In genomic region chr11:114159802-114160588, GRCh38 we compare ENCODE assay signal across 8 cellular contexts.
DNase-seq lines count a peak whose midpoint lies in the region; ATAC-seq and TF ChIP-seq lines count a peak whose summit lies in the region.

No MANE protein-coding gene starts in this region.

- H3K4me1 ChIP-seq in OCI-LY3 (ENCODE audit: low read length) (peaks cover 15% of the 10 kb centered on the region), muscle layer of duodenum (ENCODE audit: control insufficient read depth in 1 of 2, insufficient read depth in 2 of 2, low read length in 2 of 2) (peaks cover 53 to 55% of the 10 kb centered on the region in 2 donors)

- no peaks in the 10 kb centered on the region for H4K20me1 ChIP-seq in OCI-LY3 (ENCODE audit: insufficient read depth, low read length)

- peak; percentile 90 for DNase-seq in activated T-cell treated with anti-CD3 and anti-CD28 coated beads, Interleukin-2, amount 50 U/mL, for 24 hours
- peak; percentile 97 for DNase-seq in erythroblast (lab: John Stamatoyannopoulos, UW)
- peak; percentile 84 to 86 for DNase-seq in stimulated activated CD8-positive, alpha-beta memory T cell treated with anti-CD3 and anti-CD28 coated beads, Interleukin-4, amount 100 ng/mL, for 4 hours (ENCODE audit: low read depth in 2 of 2, low spot score in 1 of 2)

- H3K4me2 ChIP-seq in OCI-LY3 (ENCODE audit: low read length), result peak overlapping the region; percentile 43

- H3K79me2 ChIP-seq in OCI-LY3 (ENCODE audit: low read length), result no peaks in the 10 kb centered on the region

- H3K27me3 Mint-ChIP-seq in IgD-negative memory B cell, result peaks cover 3% of the 10 kb centered on the region
- H3K27me3 Mint-ChIP-seq in activated T-cell treated with anti-CD3 and anti-CD28 coated beads, Interleukin-2, amount 50 U/mL, for 24 hours, result no peaks in the 10 kb centered on the region

- no peak for TF ChIP-seq CTCF in OCI-LY3 (IDR thresholded peaks at IDR 0.05; ENCODE audit: low read depth, low read length)

- peak overlapping the region; percentile 55 to 92 (median 76) for H3K4me3 Mint-ChIP-seq in IgD-negative memory B cell
- H3K4me3 Mint-ChIP-seq in activated T-cell treated with anti-CD3 and anti-CD28 coated beads, Interleukin-2, amount 50 U/mL, for 24 hours, result peak overlapping the region; percentile 48

- peaks cover 0 to 1% (median 0%) of the 10 kb centered on the region in 3 donors for H3K9me3 Mint-ChIP-seq in IgD-negative memory B cell
- H3K9me3 Mint-ChIP-seq in activated T-cell treated with anti-CD3 and anti-CD28 coated beads, Interleukin-2, amount 50 U/mL, for 24 hours, result no peaks in the 10 kb centered on the region

- H3K27me3 ChIP-seq in OCI-LY3 (ENCODE audit: low read depth, low read length) (no peaks in the 10 kb centered on the region), muscle layer of duodenum (ENCODE audit: low read depth, low read length) (no peaks in the 10 kb centered on the region)

- TF ChIP-seq POLR2A in erythroblast (IDR thresholded peaks at IDR 0.05; ENCODE audit: low read length), result peak; percentile 65

- H3K9ac ChIP-seq in OCI-LY3 (ENCODE audit: low read length), result no peak overlapping the region

- H2AFZ ChIP-seq in OCI-LY3 (ENCODE audit: low read depth, low read length), result 0 out of 2 replicates have a peak overlapping the region, but pooled peaks have one; percentile 1

- peaks cover 20 to 39% (median 29%) of the 10 kb centered on the region in 3 donors for H3K4me1 Mint-ChIP-seq in IgD-negative memory B cell
- H3K4me1 Mint-ChIP-seq in activated T-cell treated with anti-CD3 and anti-CD28 coated beads, Interleukin-2, amount 50 U/mL, for 24 hours (ENCODE audit: low read depth), result peaks cover 74% of the 10 kb centered on the region

- H3K9me3 ChIP-seq in OCI-LY3 (ENCODE audit: insufficient read depth, low read length) (no peaks in the 10 kb centered on the region), muscle layer of duodenum (ENCODE audit: control insufficient read depth in 1 of 2, low read length in 2 of 2) (no peaks in the 10 kb centered on the region)

- peak overlapping the region; percentile 10; the same call in 1 of the 2 replicates for H3K4me3 ChIP-seq in OCI-LY3 (ENCODE audit: low read length)
- H3K4me3 ChIP-seq in muscle layer of duodenum (ENCODE audit: low read depth in 1 of 2, low read length in 2 of 2), result peak overlapping the region; percentile 37 to 40

- H3K36me3 ChIP-seq in OCI-LY3 (replicated peaks; ENCODE audit: low read depth, low read length), result no peaks in the 10 kb centered on the region
- H3K36me3 ChIP-seq in muscle layer of duodenum (ENCODE audit: control insufficient read depth in 1 of 2, insufficient read depth in 2 of 2, low read length in 2 of 2), result peaks cover 4 to 11% of the 10 kb centered on the region in 2 donors

- ATAC-seq in GM19324 (IDR thresholded peaks at IDR 0.05; ENCODE audit: low FRiP score, unreplicated experiment) (peak; percentile 66), GM21526 (IDR thresholded peaks at IDR 0.05; ENCODE audit: low FRiP score, unreplicated experiment) (no peak)

- H3K36me3 Mint-ChIP-seq in IgD-negative memory B cell, result no peaks in the 10 kb centered on the region
- H3K36me3 Mint-ChIP-seq in activated T-cell treated with anti-CD3 and anti-CD28 coated beads, Interleukin-2, amount 50 U/mL, for 24 hours (ENCODE audit: low read depth), result no peaks in the 10 kb centered on the region

- peak overlapping the region; percentile 89 to 98 (median 96) for H3K27ac Mint-ChIP-seq in IgD-negative memory B cell
- peak overlapping the region; percentile 47 for H3K27ac Mint-ChIP-seq in activated T-cell treated with anti-CD3 and anti-CD28 coated beads, Interleukin-2, amount 50 U/mL, for 24 hours

- H3K27ac ChIP-seq in OCI-LY3 (ENCODE audit: low read length) (no peak overlapping the region), muscle layer of duodenum (ENCODE audit: low read length) (peak overlapping the region; percentile 97)
